ENCODE assay signal across 13 cellular contexts in genomic region chr2:109242222-109242653, GRCh38.
DNase-seq lines count a peak whose midpoint lies in the region; ATAC-seq, FAIRE-seq and TF ChIP-seq lines count a peak whose summit lies in the region.
"Had no signal": no experiment of that assay in that cellular context is flagged by ENCODE, and none has a peak within 500 bp of the region (broad histone marks: within the 10 kb centered on the region; RNA-seq: fewer than 3 reads in every experiment).

No MANE protein-coding gene starts in this region.

- H3K4me3 Mint-ChIP-seq in activated CD8-positive, alpha-beta T cell treated with anti-CD3 and anti-CD28 coated beads for 36 hours: no peak overlapping the region
- H3K4me3 Mint-ChIP-seq: activated naive CD4-positive, alpha-beta T cell treated with anti-CD3 and anti-CD28 coated beads, Interleukin-2, amount 10 ng/mL, durations not matched to agents 7 days and 5 days; immature natural killer cell had no signal

- no peak overlapping the region for H3K4me3 ChIP-seq in fibroblast of lung (replicated peaks in 1 of 4; ENCODE audit: control extremely low read depth in 1 of 4, insufficient read depth in 1 of 4, low read depth in 3 of 4, low read length in 4 of 4)
- no peak overlapping the region for H3K4me3 ChIP-seq in pancreas
- no peak overlapping the region for H3K4me3 ChIP-seq in aorta (ENCODE audit: low read length in 2 of 2)

- H3K79me2 ChIP-seq in fibroblast of lung (ENCODE audit: control insufficient read depth, insufficient read depth, low read length): peaks cover 42% of the 10 kb centered on the region

- H3K27me3 Mint-ChIP-seq in activated CD8-positive, alpha-beta T cell treated with anti-CD3 and anti-CD28 coated beads for 36 hours: no peaks in the 10 kb centered on the region

- WGBS in pancreas, 2 donors: 83 to 84% methylated on average over 7 of the region's 7 CpGs
- WGBS in aorta, 2 donors: 28 to 41% methylated on average over 7 of the region's 7 CpGs

- H2AFZ ChIP-seq in fibroblast of lung (ENCODE audit: low read length): no peak overlapping the region

- peaks cover 49% of the 10 kb centered on the region for H3K4me1 ChIP-seq in fibroblast of lung (ENCODE audit: control insufficient read depth, extremely low read depth, insufficient read depth, low read length)
- peaks cover 0 to 11% (median 3%) of the 10 kb centered on the region in 3 donors for H3K4me1 ChIP-seq in pancreas
- H3K4me1 ChIP-seq in aorta (ENCODE audit: control insufficient read depth in 1 of 2, insufficient read depth in 2 of 2, low read length in 2 of 2): peaks cover 7 to 11% of the 10 kb centered on the region in 2 donors

- peak overlapping the region; percentile 79 for H3K27ac ChIP-seq in fibroblast of lung (ENCODE audit: insufficient read depth, low read length)
- peak overlapping the region in 3 of 4 donors; percentile 37 to 57 (median 50) for H3K27ac ChIP-seq in pancreas
- peak overlapping the region; percentile 88 to 99 for H3K27ac ChIP-seq in aorta (ENCODE audit: low read depth in 1 of 2, low read length in 2 of 2)

- ATAC-seq in pancreas: peak in 3 of 4 donors; percentile 8 to 36 (median 9)
- ATAC-seq in aorta (ENCODE audit: low FRiP score): peak; percentile 61
- ATAC-seq in GM18520 (IDR thresholded peaks at IDR 0.05; ENCODE audit: unreplicated experiment): no peak
- ATAC-seq in activated CD8-positive, alpha-beta T cell treated with anti-CD3 and anti-CD28 coated beads for 36 hours: no peak

- H3K36me3 ChIP-seq in fibroblast of lung (ENCODE audit: control insufficient read depth, insufficient read depth, low read length): no peaks in the 10 kb centered on the region
- no peaks in the 10 kb centered on the region for H3K36me3 ChIP-seq in pancreas
- H3K36me3 ChIP-seq in aorta (ENCODE audit: control insufficient read depth in 1 of 2, insufficient read depth in 2 of 2, low read length in 1 of 2): no peaks in the 10 kb centered on the region

- H3K27ac Mint-ChIP-seq in activated CD8-positive, alpha-beta T cell treated with anti-CD3 and anti-CD28 coated beads for 36 hours: no peak overlapping the region
- H3K27ac Mint-ChIP-seq: activated naive CD4-positive, alpha-beta T cell treated with anti-CD3 and anti-CD28 coated beads, Interleukin-2, amount 10 ng/mL, durations not matched to agents 7 days and 5 days had no signal

- H3K9ac ChIP-seq in fibroblast of lung (ENCODE audit: insufficient read depth, low read length): peak overlapping the region; percentile 28

- H3K27me3 ChIP-seq in fibroblast of lung (ENCODE audit: control insufficient read depth, insufficient read depth, low read length) (no peaks in the 10 kb centered on the region), pancreas (no peaks in the 10 kb centered on the region), aorta (ENCODE audit: control insufficient read depth in 1 of 2, insufficient read depth in 2 of 2, low read length in 1 of 2) (no peaks in the 10 kb centered on the region)

- DNase-seq in activated CD8-positive, alpha-beta memory T cell treated with anti-CD3 and anti-CD28 coated beads for 24 hours: peak; percentile 37
- no peak for DNase-seq in activated CD8-positive, alpha-beta memory T cell treated with anti-CD3 and anti-CD28 coated beads, Interleukin-2, amount 50 U/mL, for 4 hours
- no peak for DNase-seq in fibroblast of lung (ENCODE audit: low read depth in 2 of 2)
- peak in 1 of 6 donors; percentile 39 for DNase-seq in pancreas
- peak in 1 of 2 donors; percentile 64 for DNase-seq in aorta
- no peak for DNase-seq in activated CD8-positive, alpha-beta T cell treated with anti-CD3 and anti-CD28 coated beads for 36 hours
- DNase-seq in GM19239 (ENCODE audit: insufficient read length, low spot score): no peak
- DNase-seq: 8988T; activated CD4-positive, alpha-beta T cell treated with anti-CD3 and anti-CD28 coated beads for 1 hour; activated naive CD4-positive, alpha-beta T cell treated with anti-CD3 and anti-CD28 coated beads, Interleukin-2, amount 10 ng/mL, durations not matched to agents 7 days and 5 days; immature natural killer cell; SHP77 treated with DMSO at 0.1 percent for 48 hours had no signal

- no peaks in the 10 kb centered on the region for H4K20me1 ChIP-seq in fibroblast of lung (ENCODE audit: control insufficient read depth, extremely low read depth, insufficient read depth, low read length)

- POLR2A ChIA-PET in activated CD8-positive, alpha-beta T cell treated with anti-CD3 and anti-CD28 coated beads for 36 hours (lab: Charles Lee): no interaction called here

- CTCF ChIA-PET in activated CD8-positive, alpha-beta T cell treated with anti-CD3 and anti-CD28 coated beads for 36 hours (lab: Charles Lee): no interaction called here

- TF ChIP-seq CTCF in fibroblast of lung (conservative IDR thresholded peaks at IDR 0.05 in 1 of 2, IDR thresholded peaks at IDR 0.05 in 1 of 2; ENCODE audit: low read depth in 1 of 2, low read length in 2 of 2): no peak
- TF ChIP-seq CTCF in pancreas (IDR thresholded peaks at IDR 0.05): no peak
- no peak for TF ChIP-seq CTCF in activated CD8-positive, alpha-beta T cell treated with anti-CD3 and anti-CD28 coated beads for 36 hours (IDR thresholded peaks at IDR 0.05)

- no peaks in the 10 kb centered on the region for H3K9me3 Mint-ChIP-seq in activated CD8-positive, alpha-beta T cell treated with anti-CD3 and anti-CD28 coated beads for 36 hours
- H3K9me3 Mint-ChIP-seq: activated naive CD4-positive, alpha-beta T cell treated with anti-CD3 and anti-CD28 coated beads, Interleukin-2, amount 10 ng/mL, durations not matched to agents 7 days and 5 days; immature natural killer cell had no signal

- no peaks in the 10 kb centered on the region for H3K9me3 ChIP-seq in fibroblast of lung (ENCODE audit: control insufficient read depth, insufficient read depth, low read depth, low read length)
- H3K9me3 ChIP-seq in pancreas: no peaks in the 10 kb centered on the region
- H3K9me3 ChIP-seq in aorta (ENCODE audit: control insufficient read depth, low read length): no peaks in the 10 kb centered on the region

- peaks cover 12% of the 10 kb centered on the region for H3K4me1 Mint-ChIP-seq in activated CD8-positive, alpha-beta T cell treated with anti-CD3 and anti-CD28 coated beads for 36 hours (ENCODE audit: low read depth)

- H3K36me3 Mint-ChIP-seq in activated CD8-positive, alpha-beta T cell treated with anti-CD3 and anti-CD28 coated beads for 36 hours (ENCODE audit: low read depth): no peaks in the 10 kb centered on the region

- no peak overlapping the region for H3K4me2 ChIP-seq in fibroblast of lung (ENCODE audit: extremely low read depth, insufficient read depth, low read length)

- intact Hi-C loops in pancreas (cut with DNase I) (no loop called here), aorta (cut with DNase I) (no loop called here)
- intact Hi-C loops in activated CD8-positive, alpha-beta T cell treated with anti-CD3 and anti-CD28 coated beads for 36 hours (cut with micrococcal nuclease): no loop called here

- FAIRE-seq in pancreas (lab: Jason Lieb, UNC) (no peak), GM19239 (lab: Jason Lieb, UNC) (no peak)

Comparison
In these comparisons a context has a peak if more than half of its experiments do, and no peak if none do; other contexts are left out.
1. ATAC-seq: peak in pancreas (3 of 4) and aorta (single experiment); none in GM18520 (single experiment) and activated CD8-positive, alpha-beta T cell treated with anti-CD3 and anti-CD28 coated beads for 36 hours (single experiment).
2. Peak in every context shown above with its lines, with median percentiles within 50 percentile points of each other: H3K27ac ChIP-seq.